ENCODE assay signal across 33 cellular contexts in genomic region chr16:51129105-51129504, GRCh38. TPM values are rescaled to one million over a fixed set of nuclear protein-coding genes. Genes with fewer than 3 reads are reported as not detected.
DNase-seq lines count a peak whose midpoint lies in the region; ATAC-seq and TF ChIP-seq lines count a peak whose summit lies in the region.
"Had no signal": no experiment of that assay in that cellular context is flagged by ENCODE, and none has a peak within 500 bp of the region (broad histone marks: within the 10 kb centered on the region; RNA-seq: fewer than 3 reads in every experiment).

No MANE protein-coding gene starts in this region.

- H3K36me3 Mint-ChIP-seq in brain: peaks cover 3% of the 10 kb centered on the region
- H3K36me3 Mint-ChIP-seq: activated CD8-positive, alpha-beta memory T cell treated with anti-CD3 and anti-CD28 coated beads, Interleukin-2, amount 10 ng/mL, durations not matched to agents 7 days and 5 days; CD8-positive, alpha-beta T cell; memory B cell; naive thymus-derived CD4-positive, alpha-beta T cell; WTC11 had no signal

- 55% methylated on average over 7 of the region's 8 CpGs for WGBS in right lobe of liver (ENCODE audit: insufficient coverage, low coverage, low lambda C conversion rate, missing lambda C conversion rate)

- peaks cover 0 to 43% (median 0%) of the 10 kb centered on the region in 4 donors for H3K4me1 ChIP-seq in right lobe of liver
- H3K4me1 ChIP-seq: transverse colon had no signal

- H3K36me3 ChIP-seq in right lobe of liver: no peaks in the 10 kb centered on the region
- H3K36me3 ChIP-seq: esophagus squamous epithelium, gastroesophageal sphincter, ovary, sigmoid colon, stomach, transverse colon had no signal

- H3K27ac ChIP-seq in right lobe of liver: no peak overlapping the region
- H3K27ac ChIP-seq: esophagus squamous epithelium, gastroesophageal sphincter, HL-60, ovary, sigmoid colon, stomach, transverse colon had no signal

- no peaks in the 10 kb centered on the region for H3K9me3 ChIP-seq in right lobe of liver
- H3K9me3 ChIP-seq: esophagus squamous epithelium, gastroesophageal sphincter, ovary, sigmoid colon, stomach, transverse colon had no signal

- DNase-seq in NCI-H2227 (lab: John Stamatoyannopoulos, UW; ENCODE audit: unreplicated experiment) (peak; percentile 16), NCI-H2227 treated with DMSO at 0.1 percent for 48 hours (lab: John Stamatoyannopoulos, UW) (no peak), right lobe of liver (no peak), SK-N-DZ (ENCODE audit: low spot score) (no peak), inferior parietal cortex (ENCODE audit: extremely low spot score) (no peak)
- no peak for DNase-seq in stimulated activated CD4-positive, alpha-beta T cell treated with anti-CD3 and anti-CD28 coated beads, Interleukin-2, amount 100 ng/mL, for 48 hours
- DNase-seq: 8988T; activated CD4-positive, alpha-beta T cell treated with anti-CD3 and anti-CD28 coated beads, Interleukin-2, amount 50 U/mL, for 1 hour; activated CD8-positive, alpha-beta memory T cell treated with anti-CD3 and anti-CD28 coated beads, Interleukin-2, amount 10 ng/mL, durations not matched to agents 7 days and 5 days; activated naive CD4-positive, alpha-beta T cell treated with anti-CD3 and anti-CD28 coated beads, Interleukin-2, amount 10 ng/mL, durations not matched to agents 7 days and 5 days; activated T-cell treated with anti-CD3 and anti-CD28 coated beads, Interleukin-2, amount 50 U/mL, for 72 hours; AML-193; CD8-positive, alpha-beta T cell; central memory CD4-positive, alpha-beta T cell; esophagus squamous epithelium; islet precursor cell; naive thymus-derived CD4-positive, alpha-beta T cell; NCI-H1105; NCI-H1930; ovary; sigmoid colon; stimulated activated CD4-positive, alpha-beta T cell treated with anti-CD3 and anti-CD28 coated beads, Interleukin-15, amount 100 ng/mL, for 24 hours; stomach; T-helper 9 cell; transverse colon had no signal

- H3K27me3 Mint-ChIP-seq in brain: peaks cover 4% of the 10 kb centered on the region

- peak overlapping the region; percentile 9 to 73 (median 33) for H3K27ac Mint-ChIP-seq in brain
- H3K27ac Mint-ChIP-seq: activated CD8-positive, alpha-beta memory T cell treated with anti-CD3 and anti-CD28 coated beads, Interleukin-2, amount 10 ng/mL, durations not matched to agents 7 days and 5 days; activated naive CD4-positive, alpha-beta T cell treated with anti-CD3 and anti-CD28 coated beads, Interleukin-2, amount 10 ng/mL, durations not matched to agents 7 days and 5 days; activated T-cell treated with anti-CD3 and anti-CD28 coated beads, Interleukin-2, amount 50 U/mL, for 72 hours; CD8-positive, alpha-beta T cell; dendritic cell treated with granulocyte-macrophage colony-stimulating factor and Interleukin-4, amounts not matched to agents 40 ng/mL and 50 ng/mL, for 4 days; memory B cell; WTC11 had no signal

- H3K9me3 Mint-ChIP-seq in brain: peaks cover 0 to 10% (median 0%) of the 10 kb centered on the region in 5 experiments
- H3K9me3 Mint-ChIP-seq: activated naive CD4-positive, alpha-beta T cell treated with anti-CD3 and anti-CD28 coated beads, Interleukin-2, amount 10 ng/mL, durations not matched to agents 7 days and 5 days; activated T-cell treated with anti-CD3 and anti-CD28 coated beads, Interleukin-2, amount 50 U/mL, for 72 hours; CD8-positive, alpha-beta T cell; dendritic cell treated with granulocyte-macrophage colony-stimulating factor and Interleukin-4, amounts not matched to agents 40 ng/mL and 50 ng/mL, for 4 days; WTC11 had no signal

- intact Hi-C loops in right lobe of liver (cut with DNase I): no loop called here

- H3K4me1 Mint-ChIP-seq in brain: peaks cover 37% of the 10 kb centered on the region
- H3K4me1 Mint-ChIP-seq: activated CD8-positive, alpha-beta memory T cell treated with anti-CD3 and anti-CD28 coated beads, Interleukin-2, amount 10 ng/mL, durations not matched to agents 7 days and 5 days; memory B cell had no signal

- H3K27me3 ChIP-seq in right lobe of liver: no peaks in the 10 kb centered on the region
- H3K27me3 ChIP-seq: ovary had no signal

- peak in 3 of 4 donors; percentile 18 to 39 (median 34) for ATAC-seq in right lobe of liver
- no peak for ATAC-seq in HG03342 (IDR thresholded peaks at IDR 0.05; ENCODE audit: unreplicated experiment)
- ATAC-seq: activated CD8-positive, alpha-beta memory T cell treated with anti-CD3 and anti-CD28 coated beads, Interleukin-2, amount 10 ng/mL, durations not matched to agents 7 days and 5 days; activated T-cell treated with anti-CD3 and anti-CD28 coated beads, Interleukin-2, amount 50 U/mL, for 72 hours; CD8-positive, alpha-beta T cell; gastroesophageal sphincter; naive thymus-derived CD4-positive, alpha-beta T cell; Right ventricle myocardium inferior; WTC11 had no signal

- no peak overlapping the region for H3K4me3 ChIP-seq in right lobe of liver
- H3K4me3 ChIP-seq: esophagus squamous epithelium, gastroesophageal sphincter, ovary, sigmoid colon, stomach, transverse colon had no signal

- peak overlapping the region in 3 of 5 experiments; percentile 11 to 38 (median 36) for H3K4me3 Mint-ChIP-seq in brain
- H3K4me3 Mint-ChIP-seq: activated CD8-positive, alpha-beta memory T cell treated with anti-CD3 and anti-CD28 coated beads, Interleukin-2, amount 10 ng/mL, durations not matched to agents 7 days and 5 days; activated naive CD4-positive, alpha-beta T cell treated with anti-CD3 and anti-CD28 coated beads, Interleukin-2, amount 10 ng/mL, durations not matched to agents 7 days and 5 days; activated T-cell treated with anti-CD3 and anti-CD28 coated beads, Interleukin-2, amount 50 U/mL, for 72 hours; CD8-positive, alpha-beta T cell; dendritic cell treated with granulocyte-macrophage colony-stimulating factor and Interleukin-4, amounts not matched to agents 40 ng/mL and 50 ng/mL, for 4 days; memory B cell; naive thymus-derived CD4-positive, alpha-beta T cell; WTC11 had no signal

- TF ChIP-seq CTCF in brain (conservative IDR thresholded peaks at IDR 0.05) (no peak), right lobe of liver (IDR thresholded peaks at IDR 0.05) (no peak)

- TF ChIP-seq POLR2A in right lobe of liver (IDR thresholded peaks at IDR 0.05): no peak

RNA-seq across cellular contexts. Expression of gene SALL1, which starts 22.0 kb away (rescaled TPM):
- 21.6 TPM for polyA plus RNA-seq in brain (ENCODE audit: insufficient read depth, low read depth, low replicate concordance)
- total RNA-seq in right lobe of liver: 10 to 100 TPM; 22.9 to 30.1 (median 26.4) TPM
- 0.29 and 0.39 TPM in 2 replicates for polyA plus RNA-seq in SK-N-DZ (2014; cell fraction: cytosol; rRNA removed)
- 0.09 and 1.2 TPM in 2 replicates for polyA plus RNA-seq in SK-N-DZ (2014; cell fraction: nucleus; rRNA removed)
- total RNA-seq: activated CD8-positive, alpha-beta memory T cell treated with anti-CD3 and anti-CD28 coated beads, Interleukin-2, amount 10 ng/mL, durations not matched to agents 7 days and 5 days; activated T-cell treated with anti-CD3 and anti-CD28 coated beads, Interleukin-2, amount 50 U/mL, for 72 hours; CD8-positive, alpha-beta T cell; gastroesophageal sphincter; naive thymus-derived CD4-positive, alpha-beta T cell; sigmoid colon had no signal
- polyA plus RNA-seq: naive thymus-derived CD4-positive, alpha-beta T cell had no signal
